Comparison of ENCODE assay signal across 1 cellular context in the genomic region with DNA sequence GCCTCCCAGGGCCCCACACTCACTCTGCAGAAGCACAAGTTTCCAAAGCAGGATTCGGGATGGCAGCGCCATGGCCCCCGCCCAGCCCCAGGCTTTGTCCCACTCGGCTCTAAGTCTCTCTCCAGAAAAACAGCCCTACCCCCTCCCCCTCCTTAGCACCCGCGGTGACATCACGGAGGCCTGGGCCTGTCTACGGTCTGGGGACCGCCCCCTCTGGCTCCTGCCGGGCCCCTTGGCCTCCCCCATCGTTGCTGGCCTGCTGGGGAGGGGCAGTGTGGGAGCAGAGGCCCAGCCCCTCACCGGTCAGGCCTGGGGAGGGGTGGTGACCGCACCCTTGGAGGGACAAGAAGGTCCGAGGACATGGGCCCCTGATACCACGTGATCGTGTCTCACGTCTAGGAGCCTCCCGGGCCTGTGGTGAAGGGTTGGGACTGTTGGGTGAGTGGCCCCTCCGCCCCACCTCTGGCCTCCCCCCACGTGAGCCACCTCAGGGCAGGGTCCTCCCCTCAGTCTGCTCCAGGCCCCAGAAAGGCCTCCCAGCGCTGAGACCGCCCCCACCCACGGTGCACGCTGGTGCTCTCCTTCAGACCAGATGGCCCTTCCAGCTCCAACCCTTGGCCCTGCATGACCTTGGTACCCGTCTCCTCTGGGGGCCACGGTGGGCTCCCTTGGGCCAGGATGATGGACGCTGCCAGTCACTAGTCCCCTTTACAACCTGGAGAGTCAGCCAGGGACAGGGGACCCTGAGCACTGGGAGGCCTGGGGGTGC.
TF ChIP-seq lines count a peak whose summit lies in the region.

MXRA8 (minus strand) TSS at position 123 of the 769 bp plus-strand sequence; CDS start at position 72, 51 bp downstream.

TF ChIP-seq in K562, 482 proteins besides CTCF, POLR2A, EP300 and RAD21 (continued from another document and continues in another):
- TF ChIP-seq HOMEZ (CRISPR knock-in tag; IDR thresholded peaks at IDR 0.05) (no peak), KLF6 (CRISPR knock-in tag; IDR thresholded peaks at IDR 0.05; ENCODE audit: borderline replicate concordance) (peak; percentile 70; the same call in 1 of the 2 replicates), ZNF695 (CRISPR knock-in tag; IDR thresholded peaks at IDR 0.05) (no peak), KLF16 (IDR thresholded peaks at IDR 0.05) (no peak), KLF10 (CRISPR knock-in tag; IDR thresholded peaks at IDR 0.05) (no peak), ZNF766 (CRISPR knock-in tag; conservative IDR thresholded peaks at IDR 0.05) (no peak), MCM3 (IDR thresholded peaks at IDR 0.05) (no peak), RUNX1 (IDR thresholded peaks at IDR 0.05; ENCODE audit: low read depth) (no peak), JUNB (CRISPR knock-in tag; conservative IDR thresholded peaks at IDR 0.05) (no peak), SIN3A (IDR thresholded peaks at IDR 0.05; ENCODE audit: borderline replicate concordance in 2 of 2, control insufficient read depth in 1 of 2, low read depth in 2 of 2, low read length in 2 of 2) (no peak), MAX (CRISPR knock-in tag; IDR thresholded peaks at IDR 0.05) (peak; percentile 46; the same call in 1 of the 2 replicates), ETS2 (tag; IDR thresholded peaks at IDR 0.05; ENCODE audit: borderline replicate concordance, poor library complexity, severe bottlenecking) (no peak), HDAC6 (IDR thresholded peaks at IDR 0.05; ENCODE audit: low read depth, low read length) (no peak), PATZ1 (CRISPR knock-in tag; IDR thresholded peaks at IDR 0.05; ENCODE audit: borderline replicate concordance) (no peak), TBP (optimal IDR thresholded peaks at IDR 0.05; ENCODE audit: low read depth, low read length) (peak; percentile 16), MTF1 (CRISPR knock-in tag; IDR thresholded peaks at IDR 0.05; ENCODE audit: borderline replicate concordance) (no peak), RBBP5 (IDR thresholded peaks at IDR 0.05; ENCODE audit: borderline replicate concordance, insufficient read depth, low read length, poor library complexity, severe bottlenecking) (no peak), NFXL1 (CRISPR knock-in tag; IDR thresholded peaks at IDR 0.05) (no peak), CREM (IDR thresholded peaks at IDR 0.05; ENCODE audit: low read depth) (peak; percentile 67; the same call in 1 of the 2 replicates), ZNF316 (IDR thresholded peaks at IDR 0.05) (no peak), CHCHD3 (CRISPR knock-in tag; IDR thresholded peaks at IDR 0.05) (no peak), NR3C1 (CRISPR knock-in tag; IDR thresholded peaks at IDR 0.05) (no peak), ZNF589 (CRISPR knock-in tag; IDR thresholded peaks at IDR 0.05; ENCODE audit: low read depth) (0 out of 2 replicates have a peak, but pooled peaks have one; percentile 38), CBX5 (IDR thresholded peaks at IDR 0.05; ENCODE audit: borderline replicate concordance, low read depth) (no peak), DLX4 (CRISPR knock-in tag; IDR thresholded peaks at IDR 0.05) (no peak), SP2 (IDR thresholded peaks at IDR 0.05; ENCODE audit: extremely low read depth, low read depth, low read length, poor library complexity, severe bottlenecking) (no peak), RBM22 (IDR thresholded peaks at IDR 0.05; ENCODE audit: low read depth, low read length, poor library complexity, severe bottlenecking) (peak; percentile 36), SMAD1 (IDR thresholded peaks at IDR 0.05; ENCODE audit: low read depth, low read length, partially characterized antibody) (no peak), KAT2B (IDR thresholded peaks at IDR 0.05; ENCODE audit: low read depth, low read length) (no peak), ZNF282 (CRISPR knock-in tag; IDR thresholded peaks at IDR 0.05) (no peak), CBX1 (IDR thresholded peaks at IDR 0.05; ENCODE audit: low read depth) (no peak), CHD4 (IDR thresholded peaks at IDR 0.05; ENCODE audit: insufficient read depth, insufficient replicate concordance, low read depth, low read length, poor library complexity, severe bottlenecking) (no peak), POLR3A (IDR thresholded peaks at IDR 0.05; ENCODE audit: borderline replicate concordance, extremely low read depth, insufficient read depth, insufficient read length) (no peak)
- TF ChIP-seq, protein P1, sequence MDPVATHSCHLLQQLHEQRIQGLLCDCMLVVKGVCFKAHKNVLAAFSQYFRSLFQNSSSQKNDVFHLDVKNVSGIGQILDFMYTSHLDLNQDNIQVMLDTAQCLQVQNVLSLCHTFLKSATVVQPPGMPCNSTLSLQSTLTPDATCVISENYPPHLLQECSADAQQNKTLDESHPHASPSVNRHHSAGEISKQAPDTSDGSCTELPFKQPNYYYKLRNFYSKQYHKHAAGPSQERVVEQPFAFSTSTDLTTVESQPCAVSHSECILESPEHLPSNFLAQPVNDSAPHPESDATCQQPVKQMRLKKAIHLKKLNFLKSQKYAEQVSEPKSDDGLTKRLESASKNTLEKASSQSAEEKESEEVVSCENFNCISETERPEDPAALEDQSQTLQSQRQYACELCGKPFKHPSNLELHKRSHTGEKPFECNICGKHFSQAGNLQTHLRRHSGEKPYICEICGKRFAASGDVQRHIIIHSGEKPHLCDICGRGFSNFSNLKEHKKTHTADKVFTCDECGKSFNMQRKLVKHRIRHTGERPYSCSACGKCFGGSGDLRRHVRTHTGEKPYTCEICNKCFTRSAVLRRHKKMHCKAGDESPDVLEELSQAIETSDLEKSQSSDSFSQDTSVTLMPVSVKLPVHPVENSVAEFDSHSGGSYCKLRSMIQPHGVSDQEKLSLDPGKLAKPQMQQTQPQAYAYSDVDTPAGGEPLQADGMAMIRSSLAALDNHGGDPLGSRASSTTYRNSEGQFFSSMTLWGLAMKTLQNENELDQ (CRISPR knock-in tag; IDR thresholded peaks at IDR 0.05; ENCODE audit: borderline replicate concordance): no peak
- TF ChIP-seq, protein P2, sequence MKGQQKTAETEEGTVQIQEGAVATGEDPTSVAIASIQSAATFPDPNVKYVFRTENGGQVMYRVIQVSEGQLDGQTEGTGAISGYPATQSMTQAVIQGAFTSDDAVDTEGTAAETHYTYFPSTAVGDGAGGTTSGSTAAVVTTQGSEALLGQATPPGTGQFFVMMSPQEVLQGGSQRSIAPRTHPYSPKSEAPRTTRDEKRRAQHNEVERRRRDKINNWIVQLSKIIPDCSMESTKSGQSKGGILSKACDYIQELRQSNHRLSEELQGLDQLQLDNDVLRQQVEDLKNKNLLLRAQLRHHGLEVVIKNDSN (CRISPR knock-in tag; IDR thresholded peaks at IDR 0.05): peak; percentile 85
- TF ChIP-seq, protein P3, sequence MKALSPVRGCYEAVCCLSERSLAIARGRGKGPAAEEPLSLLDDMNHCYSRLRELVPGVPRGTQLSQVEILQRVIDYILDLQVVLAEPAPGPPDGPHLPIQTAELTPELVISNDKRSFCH (CRISPR knock-in tag; IDR thresholded peaks at IDR 0.05): no peak
- TF ChIP-seq, protein P3 (tag; IDR thresholded peaks at IDR 0.05): no peak
- TF ChIP-seq, protein P4, sequence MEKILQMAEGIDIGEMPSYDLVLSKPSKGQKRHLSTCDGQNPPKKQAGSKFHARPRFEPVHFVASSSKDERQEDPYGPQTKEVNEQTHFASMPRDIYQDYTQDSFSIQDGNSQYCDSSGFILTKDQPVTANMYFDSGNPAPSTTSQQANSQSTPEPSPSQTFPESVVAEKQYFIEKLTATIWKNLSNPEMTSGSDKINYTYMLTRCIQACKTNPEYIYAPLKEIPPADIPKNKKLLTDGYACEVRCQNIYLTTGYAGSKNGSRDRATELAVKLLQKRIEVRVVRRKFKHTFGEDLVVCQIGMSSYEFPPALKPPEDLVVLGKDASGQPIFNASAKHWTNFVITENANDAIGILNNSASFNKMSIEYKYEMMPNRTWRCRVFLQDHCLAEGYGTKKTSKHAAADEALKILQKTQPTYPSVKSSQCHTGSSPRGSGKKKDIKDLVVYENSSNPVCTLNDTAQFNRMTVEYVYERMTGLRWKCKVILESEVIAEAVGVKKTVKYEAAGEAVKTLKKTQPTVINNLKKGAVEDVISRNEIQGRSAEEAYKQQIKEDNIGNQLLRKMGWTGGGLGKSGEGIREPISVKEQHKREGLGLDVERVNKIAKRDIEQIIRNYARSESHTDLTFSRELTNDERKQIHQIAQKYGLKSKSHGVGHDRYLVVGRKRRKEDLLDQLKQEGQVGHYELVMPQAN (IDR thresholded peaks at IDR 0.05; ENCODE audit: borderline replicate concordance): 0 out of 2 replicates have a peak, but pooled peaks have one; percentile 12
- TF ChIP-seq, protein P5, sequence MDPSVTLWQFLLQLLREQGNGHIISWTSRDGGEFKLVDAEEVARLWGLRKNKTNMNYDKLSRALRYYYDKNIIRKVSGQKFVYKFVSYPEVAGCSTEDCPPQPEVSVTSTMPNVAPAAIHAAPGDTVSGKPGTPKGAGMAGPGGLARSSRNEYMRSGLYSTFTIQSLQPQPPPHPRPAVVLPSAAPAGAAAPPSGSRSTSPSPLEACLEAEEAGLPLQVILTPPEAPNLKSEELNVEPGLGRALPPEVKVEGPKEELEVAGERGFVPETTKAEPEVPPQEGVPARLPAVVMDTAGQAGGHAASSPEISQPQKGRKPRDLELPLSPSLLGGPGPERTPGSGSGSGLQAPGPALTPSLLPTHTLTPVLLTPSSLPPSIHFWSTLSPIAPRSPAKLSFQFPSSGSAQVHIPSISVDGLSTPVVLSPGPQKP (CRISPR knock-in tag; IDR thresholded peaks at IDR 0.05): no peak
- TF ChIP-seq, protein P6, sequence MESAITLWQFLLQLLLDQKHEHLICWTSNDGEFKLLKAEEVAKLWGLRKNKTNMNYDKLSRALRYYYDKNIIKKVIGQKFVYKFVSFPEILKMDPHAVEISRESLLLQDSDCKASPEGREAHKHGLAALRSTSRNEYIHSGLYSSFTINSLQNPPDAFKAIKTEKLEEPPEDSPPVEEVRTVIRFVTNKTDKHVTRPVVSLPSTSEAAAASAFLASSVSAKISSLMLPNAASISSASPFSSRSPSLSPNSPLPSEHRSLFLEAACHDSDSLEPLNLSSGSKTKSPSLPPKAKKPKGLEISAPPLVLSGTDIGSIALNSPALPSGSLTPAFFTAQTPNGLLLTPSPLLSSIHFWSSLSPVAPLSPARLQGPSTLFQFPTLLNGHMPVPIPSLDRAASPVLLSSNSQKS (CRISPR knock-in tag; IDR thresholded peaks at IDR 0.05): no peak
- TF ChIP-seq, protein P7, sequence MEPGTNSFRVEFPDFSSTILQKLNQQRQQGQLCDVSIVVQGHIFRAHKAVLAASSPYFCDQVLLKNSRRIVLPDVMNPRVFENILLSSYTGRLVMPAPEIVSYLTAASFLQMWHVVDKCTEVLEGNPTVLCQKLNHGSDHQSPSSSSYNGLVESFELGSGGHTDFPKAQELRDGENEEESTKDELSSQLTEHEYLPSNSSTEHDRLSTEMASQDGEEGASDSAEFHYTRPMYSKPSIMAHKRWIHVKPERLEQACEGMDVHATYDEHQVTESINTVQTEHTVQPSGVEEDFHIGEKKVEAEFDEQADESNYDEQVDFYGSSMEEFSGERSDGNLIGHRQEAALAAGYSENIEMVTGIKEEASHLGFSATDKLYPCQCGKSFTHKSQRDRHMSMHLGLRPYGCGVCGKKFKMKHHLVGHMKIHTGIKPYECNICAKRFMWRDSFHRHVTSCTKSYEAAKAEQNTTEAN (CRISPR knock-in tag; IDR thresholded peaks at IDR 0.05): no peak
